Comparison of ENCODE assay signal across 8 cellular contexts in the genomic region with DNA sequence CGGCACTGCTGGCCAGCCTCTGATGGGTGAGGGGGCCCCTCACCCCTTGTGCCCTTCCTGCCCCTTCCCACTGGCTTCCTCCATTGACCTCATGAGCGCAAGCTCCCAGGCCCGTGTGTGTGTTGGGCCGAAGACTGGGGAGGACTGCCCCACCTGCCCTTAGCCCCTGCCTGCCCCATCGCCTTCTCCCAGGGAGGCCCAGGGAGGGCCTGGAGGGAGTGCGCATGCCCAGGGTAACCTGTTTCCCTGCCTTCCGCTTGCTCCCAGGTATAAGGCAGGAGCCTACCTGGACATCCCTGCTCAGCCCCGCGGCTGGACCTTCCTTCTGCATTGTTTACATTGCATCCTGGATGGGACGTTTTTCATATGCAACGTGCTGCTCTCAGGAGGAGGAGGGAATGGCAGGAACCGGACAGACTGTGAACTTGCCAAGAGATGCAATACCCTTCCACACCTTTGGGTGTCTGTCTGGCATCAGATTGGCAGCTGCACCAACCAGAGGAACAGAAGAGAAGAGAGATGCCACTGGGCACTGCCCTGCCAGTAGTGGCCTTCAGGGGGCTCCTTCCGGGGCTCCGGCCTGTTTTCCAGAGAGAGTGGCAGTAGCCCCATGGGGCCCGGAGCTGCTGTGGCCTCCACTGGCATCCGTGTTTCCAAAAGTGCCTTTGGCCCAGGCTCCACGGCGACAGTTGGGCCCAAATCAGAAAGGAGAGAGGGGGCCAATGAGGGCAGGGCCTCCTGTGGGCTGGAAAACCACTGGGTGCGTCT. TPM values are rescaled to one million over a fixed set of nuclear protein-coding genes. Genes with fewer than 3 reads are reported as not detected.
A peak's percentile ranks its signal among the peaks of the same experiment; 100 is the strongest.
DNase-seq lines count a peak whose midpoint lies in the region; ATAC-seq lines count a peak whose summit lies in the region.

No MANE protein-coding gene starts in this region.

- peak; percentile 13 for DNase-seq in NCI-H1694 treated with DMSO at 0.1 percent for 48 hours (lab: John Stamatoyannopoulos, UW)
- no peak for DNase-seq in NCI-H1694 (lab: John Stamatoyannopoulos, UW)
- DNase-seq in NCI-H69 (lab: John Stamatoyannopoulos, UW) = peak; percentile 44
- DNase-seq in renal cortical epithelial cell (ENCODE audit: low read depth) = peak; percentile 54
- DNase-seq in NCI-H2029 treated with DMSO at 0.1 percent for 48 hours (lab: John Stamatoyannopoulos, UW) = no peak

- peak; percentile 48 for ATAC-seq in esophagus mucosa
- no peak for ATAC-seq in HG03342 (IDR thresholded peaks at IDR 0.05; ENCODE audit: unreplicated experiment)
- ATAC-seq in HG03159 (IDR thresholded peaks at IDR 0.05; ENCODE audit: unreplicated experiment) = no peak

RNA-seq across cellular contexts. Expression of gene DLL4, which starts 8.8 kb away (rescaled TPM):
- 1.1 TPM for total RNA-seq in esophagus mucosa
- 0.15 and 0.17 TPM in 2 replicates for total RNA-seq in renal cortical epithelial cell

RNA-seq across cellular contexts. Expression of gene CHAC1, which starts 15.3 kb away (rescaled TPM):
- 31.8 TPM for total RNA-seq in esophagus mucosa
- total RNA-seq in renal cortical epithelial cell = 10.8 and 11.1 TPM in 2 replicates

RNA-seq across cellular contexts. Expression of gene VPS18, which starts 43.7 kb away (rescaled TPM):
- total RNA-seq in esophagus mucosa (10.9 TPM), renal cortical epithelial cell (52.7 and 62.3 TPM in 2 replicates)

Comparison
In these comparisons a context has a peak if more than half of its experiments do, and no peak if none do; other contexts are left out.
1. DNase-seq: peak in NCI-H1694 treated with DMSO at 0.1 percent for 48 hours (single experiment), NCI-H69 (single experiment) and renal cortical epithelial cell (single experiment); none in NCI-H1694 (single experiment) and NCI-H2029 treated with DMSO at 0.1 percent for 48 hours (single experiment).